In genomic region chr19:1470864-1471513, GRCh38 we compare ENCODE assay signal across 3 cellular contexts.
TF ChIP-seq lines count a peak whose summit lies in the region.

No MANE protein-coding gene starts in this region.

TF ChIP-seq in GM23338, 12 proteins besides CTCF, POLR2A, EP300 and RAD21 (continues in another document):
- no peak for TF ChIP-seq ZNF331 (CRISPR knock-in tag; IDR thresholded peaks at IDR 0.05; ENCODE audit: low read depth)
- no peak for TF ChIP-seq CREB1 (CRISPR knock-in tag; IDR thresholded peaks at IDR 0.05; ENCODE audit: low read depth)
- no peak for TF ChIP-seq ETS1 (IDR thresholded peaks at IDR 0.05)
- TF ChIP-seq JUNB (IDR thresholded peaks at IDR 0.05; ENCODE audit: unreplicated experiment) = no peak
- TF ChIP-seq STAT1 (IDR thresholded peaks at IDR 0.05; ENCODE audit: unreplicated experiment) = no peak
- no peak for TF ChIP-seq NANOG (IDR thresholded peaks at IDR 0.05; ENCODE audit: borderline replicate concordance)
- no peak for TF ChIP-seq EZH2phosphoT487 (IDR thresholded peaks at IDR 0.05; ENCODE audit: unreplicated experiment)

TF ChIP-seq in PFSK-1, 5 proteins besides CTCF, POLR2A, EP300 and RAD21:
- no peak for TF ChIP-seq TAF1 (IDR thresholded peaks at IDR 0.05; ENCODE audit: borderline replicate concordance, insufficient read depth, low read length)
- TF ChIP-seq FOXP2 (optimal IDR thresholded peaks at IDR 0.05; ENCODE audit: borderline replicate concordance, extremely low read depth, extremely low read length, insufficient read depth) = peak; percentile 20
TF ChIP-seq in PFSK-1: peak in this region for 1.

TF ChIP-seq in endothelial cell of umbilical vein, 7 proteins besides CTCF, POLR2A, EP300 and RAD21:
- no peak for TF ChIP-seq POLR2AphosphoS5 (IDR thresholded peaks at IDR 0.05; ENCODE audit: insufficient read depth, low read depth, low read length)
- TF ChIP-seq EZH2 (IDR thresholded peaks at IDR 0.05; ENCODE audit: borderline replicate concordance, low read depth, low read length, severe bottlenecking) = peak; percentile 38
